Comparison of ENCODE assay signal across 8 cellular contexts in genomic region chr16:29804455-29805231, GRCh38. TPM values are rescaled to one million over a fixed set of nuclear protein-coding genes. Genes with fewer than 3 reads are reported as not detected.
A peak's percentile ranks its signal among the peaks of the same experiment; 100 is the strongest.
DNase-seq lines count a peak whose midpoint lies in the region; ATAC-seq and TF ChIP-seq lines count a peak whose summit lies in the region.

No MANE protein-coding gene starts in this region.

- intact Hi-C loops in MCF 10A (cut with micrococcal nuclease), result loop anchor here (1.0 to 5.0 kb wide), 2 partner anchors 14 to 218 kb away; partner anchors contain the start of genes C16orf92 and KIF22
- intact Hi-C loops in thyroid gland (cut with DNase I), result no loop called here

- CTCF ChIA-PET in MCF 10A (lab: Yijun Ruan, JAX), result interaction anchor here (0.9 to 1.9 kb wide), 8 partner anchors 9 to 44 kb away, joined by 3 to 8 read pairs (median 4); partner anchors contain the start of genes KIF22, MVP and PAGR1

- H3K27me3 Mint-ChIP-seq in stimulated activated naive CD8-positive, alpha-beta T cell treated with anti-CD3 and anti-CD28 coated beads, Interleukin-15, Interleukin-2, amounts not matched to agents 100 ng/mL and 50 ng/mL, for 24 hours, result no peaks in the 10 kb centered on the region
- no peaks in the 10 kb centered on the region for H3K27me3 Mint-ChIP-seq in MCF 10A (ENCODE audit: insufficient read depth, unreplicated experiment)

- H3K4me3 ChIP-seq in liver (ENCODE audit: low read depth in 1 of 3, low read length in 3 of 3), result peak overlapping the region; percentile 90 to 93 (median 93)
- peak overlapping the region; percentile 42 to 74 (median 69) for H3K4me3 ChIP-seq in thyroid gland (replicated peaks in 1 of 3)

- POLR2A ChIA-PET in MCF 10A (lab: Yijun Ruan, JAX), result interaction anchor here (0.5 to 6.7 kb wide), 20 partner anchors 10 to 829 kb away, joined by 3 to 94 read pairs (median 4); partner anchors contain the start of genes ALDOA, CDIPT, HIRIP3 and KCTD13

- H3K27ac ChIP-seq in liver (ENCODE audit: low read depth in 1 of 2, low read length in 2 of 2) (peak overlapping the region; percentile 91 to 98), thyroid gland (peak overlapping the region; percentile 85 to 98 (median 97))

- H3K9me3 ChIP-seq in liver (ENCODE audit: control insufficient read depth in 4 of 4, low read length in 3 of 4) (no peaks in the 10 kb centered on the region), thyroid gland (no peaks in the 10 kb centered on the region)

- H3K27ac Mint-ChIP-seq in stimulated activated naive CD8-positive, alpha-beta T cell treated with anti-CD3 and anti-CD28 coated beads, Interleukin-15, Interleukin-2, amounts not matched to agents 100 ng/mL and 50 ng/mL, for 24 hours, result peak overlapping the region; percentile 99
- H3K27ac Mint-ChIP-seq in MCF 10A (ENCODE audit: low read depth, unreplicated experiment), result peak overlapping the region; percentile 98

- TF ChIP-seq CTCF in MCF 10A (IDR thresholded peaks at IDR 0.05; ENCODE audit: unreplicated experiment), result no peak
- TF ChIP-seq CTCF in liver (IDR thresholded peaks at IDR 0.05; ENCODE audit: low read depth, low read length, missing input control), result no peak
- TF ChIP-seq CTCF in thyroid gland (IDR thresholded peaks at IDR 0.05), result peak in 1 of 6 experiments; percentile 8

- TSS peak; percentile 73 for BruUV-seq in MCF 10A (replicated peaks; lab: Mats Ljungman, UMichigan)

- no peaks in the 10 kb centered on the region for H3K9me3 Mint-ChIP-seq in stimulated activated naive CD8-positive, alpha-beta T cell treated with anti-CD3 and anti-CD28 coated beads, Interleukin-15, Interleukin-2, amounts not matched to agents 100 ng/mL and 50 ng/mL, for 24 hours
- no peaks in the 10 kb centered on the region for H3K9me3 Mint-ChIP-seq in MCF 10A (ENCODE audit: unreplicated experiment)

- H3K27me3 ChIP-seq in liver (ENCODE audit: control insufficient read depth in 4 of 4, insufficient read depth in 4 of 4, low read length in 3 of 4) (no peaks in the 10 kb centered on the region), thyroid gland (no peaks in the 10 kb centered on the region)

- peaks cover 4 to 9% (median 5%) of the 10 kb centered on the region in 4 donors for H3K36me3 ChIP-seq in liver (ENCODE audit: control insufficient read depth in 4 of 4, insufficient read depth in 3 of 4, low read depth in 1 of 4, low read length in 3 of 4)
- peaks cover 14 to 15% of the 10 kb centered on the region in 2 donors for H3K36me3 ChIP-seq in thyroid gland

- peak overlapping the region; percentile 91 to 94 for H3K9ac ChIP-seq in liver (ENCODE audit: low read depth in 1 of 2, low read length in 2 of 2)

- no peak for ATAC-seq in stimulated activated naive CD8-positive, alpha-beta T cell treated with anti-CD3 and anti-CD28 coated beads, Interleukin-15, Interleukin-2, amounts not matched to agents 100 U/mL and 50 U/mL, for 24 hours
- ATAC-seq in GM18858 (IDR thresholded peaks at IDR 0.05; ENCODE audit: unreplicated experiment), result no peak

- no peak for TF ChIP-seq RAD21 in liver (IDR thresholded peaks at IDR 0.05)

- H3K4me3 Mint-ChIP-seq in stimulated activated naive CD8-positive, alpha-beta T cell treated with anti-CD3 and anti-CD28 coated beads, Interleukin-15, Interleukin-2, amounts not matched to agents 100 ng/mL and 50 ng/mL, for 24 hours, result peak overlapping the region; percentile 96
- H3K4me3 Mint-ChIP-seq in MCF 10A (ENCODE audit: unreplicated experiment), result peak overlapping the region; percentile 92

- H3K4me1 Mint-ChIP-seq in stimulated activated naive CD8-positive, alpha-beta T cell treated with anti-CD3 and anti-CD28 coated beads, Interleukin-15, Interleukin-2, amounts not matched to agents 100 ng/mL and 50 ng/mL, for 24 hours (ENCODE audit: low read depth), result peaks cover 37% of the 10 kb centered on the region
- H3K4me1 Mint-ChIP-seq in MCF 10A (ENCODE audit: insufficient read depth, unreplicated experiment), result peaks cover 26% of the 10 kb centered on the region

- peak in 1 of 2 donors; percentile 53 for TF ChIP-seq POLR2A in thyroid gland (IDR thresholded peaks at IDR 0.05)

- H3K36me3 Mint-ChIP-seq in stimulated activated naive CD8-positive, alpha-beta T cell treated with anti-CD3 and anti-CD28 coated beads, Interleukin-15, Interleukin-2, amounts not matched to agents 100 ng/mL and 50 ng/mL, for 24 hours (ENCODE audit: low read depth), result peaks cover 68% of the 10 kb centered on the region
- peaks cover 40% of the 10 kb centered on the region for H3K36me3 Mint-ChIP-seq in MCF 10A (ENCODE audit: insufficient read depth, unreplicated experiment)

- 2% methylated on average over 26 of the region's 26 CpGs for WGBS in liver
- 2 to 3% methylated on average over 15 to 21 of the region's 26 CpGs for WGBS in thyroid gland, 2 donors

- peaks cover 7 to 32% (median 19%) of the 10 kb centered on the region in 4 donors for H3K4me1 ChIP-seq in liver (ENCODE audit: control insufficient read depth in 4 of 4, insufficient read depth in 4 of 4, low read length in 3 of 4)
- peaks cover 22 to 36% of the 10 kb centered on the region in 2 donors for H3K4me1 ChIP-seq in thyroid gland

- DNase-seq in stimulated activated naive CD8-positive, alpha-beta T cell treated with anti-CD3 and anti-CD28 coated beads, Interleukin-15, Interleukin-2, amounts not matched to agents 100 U/mL and 50 U/mL, for 24 hours, result no peak
- DNase-seq in NCI-H526 treated with DMSO at 0.1 percent for 48 hours (lab: John Stamatoyannopoulos, UW) (peak; percentile 34), MCF 10A (ENCODE audit: unreplicated experiment) (peak; percentile 64), thyroid gland (peak; percentile 85 to 89), glomerular visceral epithelial cell (ENCODE audit: extremely low spot score) (no peak)

TF ChIP-seq in liver, 16 proteins besides CTCF, POLR2A, EP300 and RAD21 (continues in another document):
- no peak for TF ChIP-seq JUND (IDR thresholded peaks at IDR 0.05)
- peak; percentile 52 for TF ChIP-seq NR2F2 (IDR thresholded peaks at IDR 0.05)
- peak; percentile 49 to 57 for TF ChIP-seq RXRA (IDR thresholded peaks at IDR 0.05)
- TF ChIP-seq GABPA (IDR thresholded peaks at IDR 0.05 in 1 of 2, conservative IDR thresholded peaks at IDR 0.05 in 1 of 2), result no peak
- no peak for TF ChIP-seq SP1 (IDR thresholded peaks at IDR 0.05)
- no peak for TF ChIP-seq FOXA2 (IDR thresholded peaks at IDR 0.05)
- peak; percentile 25 for TF ChIP-seq TAF1 (conservative IDR thresholded peaks at IDR 0.05)
- TF ChIP-seq HNF4A (conservative IDR thresholded peaks at IDR 0.05), result peak; percentile 49 to 52
- TF ChIP-seq YY1 (IDR thresholded peaks at IDR 0.05), result no peak
- TF ChIP-seq REST (IDR thresholded peaks at IDR 0.05), result no peak
- no peak for TF ChIP-seq MAX (IDR thresholded peaks at IDR 0.05)
- TF ChIP-seq EGR1 (IDR thresholded peaks at IDR 0.05; ENCODE audit: low read depth in 2 of 2), result no peak
- no peak for TF ChIP-seq ATF3 (IDR thresholded peaks at IDR 0.05)

RNA-seq across cellular contexts. Expression of gene MAZ, which starts 1.7 kb away (rescaled TPM):
- total RNA-seq in MCF 10A (2022) (185 and 194 TPM in 2 replicates), liver (100 to 1,000 TPM in 1 of 2 donors, 10 to 100 TPM in 1; 28.4 to 272 TPM), thyroid gland (100 to 1,000 TPM in 2 of 4 donors, 10 to 100 TPM in 2; 80.4 to 132 (median 107) TPM)
- polyA plus RNA-seq in liver, result 10 to 100 TPM; 16.0 to 61.7 TPM

RNA-seq across cellular contexts. Expression of gene PRRT2, which starts 7.3 kb away (rescaled TPM):
- total RNA-seq in MCF 10A (2022) (0.42 and 0.96 TPM in 2 replicates), liver (under 1 TPM; 0.09 to 0.59 TPM), thyroid gland (1 to 10 TPM in 3 of 4 donors, under 1 TPM in 1; 0.89 to 4.0 (median 2.4) TPM)
- under 1 TPM; 0.16 to 0.28 TPM for polyA plus RNA-seq in liver

RNA-seq across cellular contexts. Expression of gene PAGR1, which starts 11.3 kb away (rescaled TPM):
- total RNA-seq in MCF 10A (2022) (21.3 and 25.0 TPM in 2 replicates), liver (10 to 100 TPM; 11.1 to 16.9 TPM), thyroid gland (10 to 100 TPM; 38.2 to 75.0 (median 55.2) TPM)
- polyA plus RNA-seq in liver, result 10 to 100 TPM in 1 of 2 donors, 1 to 10 TPM in 1; 7.3 to 18.7 TPM

RNA-seq across cellular contexts. Expression of gene KIF22, which starts 14.1 kb away (rescaled TPM):
- total RNA-seq in MCF 10A (2022) (36.3 and 53.8 TPM in 2 replicates), liver (10 to 100 TPM; 15.0 to 80.1 TPM), thyroid gland (10 to 100 TPM; 38.4 to 68.6 (median 57.2) TPM)
- 10 to 100 TPM; 39.9 to 58.7 TPM for polyA plus RNA-seq in liver

RNA-seq across cellular contexts. Expression of gene MVP, which starts 15.6 kb away (rescaled TPM):
- total RNA-seq in MCF 10A (2022), result 56.5 and 71.9 TPM in 2 replicates
- total RNA-seq in liver, result 10 to 100 TPM; 30.7 to 78.4 TPM
- polyA plus RNA-seq in liver, result 10 to 100 TPM; 40.1 to 61.4 TPM
- 100 to 1,000 TPM in 1 of 4 donors, 10 to 100 TPM in 3; 70.1 to 127 (median 90.6) TPM for total RNA-seq in thyroid gland

Comparison
In these comparisons a context has a peak if more than half of its experiments do, and no peak if none do; other contexts are left out.
1. DNase-seq: peak in NCI-H526 treated with DMSO at 0.1 percent for 48 hours (single experiment), MCF 10A (single experiment) and thyroid gland (2 of 2); none in stimulated activated naive CD8-positive, alpha-beta T cell treated with anti-CD3 and anti-CD28 coated beads, Interleukin-15, Interleukin-2, amounts not matched to agents 100 U/mL and 50 U/mL, for 24 hours (single experiment) and glomerular visceral epithelial cell (single experiment).